In the genomic region with DNA sequence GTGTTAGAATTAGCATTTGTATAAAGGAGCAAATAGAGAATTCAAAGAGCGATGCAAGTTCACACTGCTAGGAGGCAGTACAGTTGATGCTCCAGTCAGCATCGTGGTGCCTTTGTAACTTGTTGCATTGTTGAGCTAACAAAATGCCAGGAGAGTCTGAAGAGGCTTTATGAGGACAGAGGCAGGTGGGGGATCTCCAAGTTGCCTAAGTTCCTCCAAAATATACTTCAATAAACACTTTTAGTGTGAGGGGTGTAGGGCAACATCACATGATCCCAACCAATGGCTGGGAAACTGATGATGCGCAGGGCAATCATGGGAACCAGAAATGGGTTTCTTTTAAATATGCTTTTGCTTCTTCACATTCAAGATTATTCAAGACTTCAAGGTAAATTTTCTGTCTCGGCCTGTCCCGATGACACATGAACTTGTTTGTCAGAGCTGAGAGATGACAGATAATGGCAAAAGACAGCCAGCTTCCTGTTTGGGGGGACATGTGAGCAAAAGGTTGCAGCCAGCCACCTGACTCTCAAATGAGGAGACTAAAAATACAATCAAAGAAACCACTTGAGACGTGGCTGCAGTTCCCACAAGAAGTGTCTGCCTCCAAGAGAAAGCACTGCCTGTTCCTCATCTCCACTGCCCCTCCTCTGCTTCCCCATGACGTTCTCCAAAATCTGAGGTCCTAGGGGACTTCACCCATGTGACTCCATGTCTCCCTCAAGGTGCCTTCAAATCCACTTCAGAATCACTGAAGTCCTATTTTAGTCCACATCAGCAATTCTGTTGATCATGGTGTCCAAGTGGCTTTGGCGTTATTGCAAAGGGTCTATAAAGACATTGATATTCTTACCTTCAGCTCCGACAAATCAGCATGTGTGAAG, we compare ENCODE assay signal across 9 cellular contexts. TPM values are rescaled to one million over a fixed set of nuclear protein-coding genes. Genes with fewer than 3 reads are reported as not detected.
DNase-seq lines count a peak whose midpoint lies in the region; ATAC-seq and TF ChIP-seq lines count a peak whose summit lies in the region.
"Had no signal": no experiment of that assay in that cellular context is flagged by ENCODE, and none has a peak within 500 bp of the region (broad histone marks: within the 10 kb centered on the region; RNA-seq: fewer than 3 reads in every experiment).

No MANE protein-coding gene starts in this region.

- H3K23ac ChIP-seq in mesenchymal stem cell (ENCODE audit: low read length in 2 of 2), result no peak overlapping the region

- no peaks in the 10 kb centered on the region; the same call in 1 of the 2 replicates for H4K20me1 ChIP-seq in KMS-11 (ENCODE audit: insufficient read depth)

- no peak overlapping the region for H3K4me2 ChIP-seq in KMS-11
- no peak overlapping the region for H3K4me2 ChIP-seq in mesenchymal stem cell (ENCODE audit: low read length, poor library complexity, severe bottlenecking)

- H3K9me3 Mint-ChIP-seq in activated T-cell treated with anti-CD3 and anti-CD28 coated beads, Interleukin-2, amount 50 U/mL, for 24 hours, result no peaks in the 10 kb centered on the region
- H3K9me3 Mint-ChIP-seq: neural crest cell had no signal

- no peak overlapping the region for H2BK15ac ChIP-seq in mesenchymal stem cell (ENCODE audit: low read depth, poor library complexity, severe bottlenecking)

- peak; percentile 19; the same call in 1 of the 2 replicates for TF ChIP-seq CTCF in BE2C (IDR thresholded peaks at IDR 0.05; ENCODE audit: low read depth, low read length)
- TF ChIP-seq CTCF in KMS-11 (conservative IDR thresholded peaks at IDR 0.05; ENCODE audit: low read depth, low read length), result no peak

- H3K9ac ChIP-seq in KMS-11 (no peak overlapping the region), mesenchymal stem cell (ENCODE audit: low read length) (no peak overlapping the region)

- H3K27me3 Mint-ChIP-seq in activated T-cell treated with anti-CD3 and anti-CD28 coated beads, Interleukin-2, amount 50 U/mL, for 24 hours, result no peaks in the 10 kb centered on the region

- H3K4me1 Mint-ChIP-seq in activated T-cell treated with anti-CD3 and anti-CD28 coated beads, Interleukin-2, amount 50 U/mL, for 24 hours (ENCODE audit: low read depth), result peaks cover 81% of the 10 kb centered on the region

- WGBS in mesenchymal stem cell, result 82% methylated on average over 9 of the region's 9 CpGs

- no peak overlapping the region for H3K4ac ChIP-seq in mesenchymal stem cell (ENCODE audit: low read depth in 1 of 2, low read length in 2 of 2)

- H3K27ac Mint-ChIP-seq in activated T-cell treated with anti-CD3 and anti-CD28 coated beads, Interleukin-2, amount 50 U/mL, for 24 hours, result peak overlapping the region; percentile 93

- H3K14ac ChIP-seq in mesenchymal stem cell (ENCODE audit: low read length in 2 of 2), result no peak overlapping the region

- no peak overlapping the region for H2AK5ac ChIP-seq in mesenchymal stem cell (ENCODE audit: low read length, severe bottlenecking)

- no peak overlapping the region for H2BK5ac ChIP-seq in mesenchymal stem cell (ENCODE audit: low read depth, low read length, poor library complexity, severe bottlenecking)

- H4K8ac ChIP-seq in mesenchymal stem cell (ENCODE audit: low read length), result no peak overlapping the region

- no peak overlapping the region for H3K18ac ChIP-seq in mesenchymal stem cell (ENCODE audit: low read depth in 1 of 2, low read length in 2 of 2)

- H3K79me1 ChIP-seq in mesenchymal stem cell (replicated peaks; ENCODE audit: low read length, poor library complexity, severe bottlenecking), result no peaks in the 10 kb centered on the region

- H3K27ac ChIP-seq in KMS-11, result no peak overlapping the region
- no peak overlapping the region for H3K27ac ChIP-seq in mesenchymal stem cell (ENCODE audit: low read length, poor library complexity, severe bottlenecking)

- peaks cover 56% of the 10 kb centered on the region for H3K36me3 Mint-ChIP-seq in activated T-cell treated with anti-CD3 and anti-CD28 coated beads, Interleukin-2, amount 50 U/mL, for 24 hours (ENCODE audit: low read depth)

- H3K27me3 ChIP-seq in BE2C, result no peaks in the 10 kb centered on the region
- H3K27me3 ChIP-seq in KMS-11 (ENCODE audit: insufficient read depth, low read depth), result no peaks in the 10 kb centered on the region
- H3K27me3 ChIP-seq in mesenchymal stem cell (ENCODE audit: control insufficient read depth in 1 of 2, insufficient read depth in 1 of 2, low read length in 2 of 2), result peaks cover 33 to 51% of the 10 kb centered on the region in 2 experiments

- H3K79me2 ChIP-seq in KMS-11 (ENCODE audit: insufficient read depth, low read depth), result no peaks in the 10 kb centered on the region

- H3K36me3 ChIP-seq in BE2C (no peaks in the 10 kb centered on the region), KMS-11 (ENCODE audit: insufficient read depth) (no peaks in the 10 kb centered on the region), mesenchymal stem cell (ENCODE audit: control insufficient read depth in 1 of 2, insufficient read depth in 2 of 2, low read depth in 1 of 2, low read length in 2 of 2) (no peaks in the 10 kb centered on the region)

- DNase-seq in BE2C (no peak), mesenchymal stem cell (no peak), NCI-H82 (lab: John Stamatoyannopoulos, UW) (no peak), iPS-NIHi11 (ENCODE audit: low spot score) (no peak)
- peak; percentile 53 for DNase-seq in activated T-cell treated with anti-CD3 and anti-CD28 coated beads, Interleukin-2, amount 50 U/mL, for 24 hours
- peak in 2 of 3 donors; percentile 29 to 41 for DNase-seq in stimulated activated CD4-positive, alpha-beta T cell treated with anti-CD3 and anti-CD28 coated beads, Interleukin-12 subunit alpha, Interleukin-12 subunit beta, amount 100 ng/mL, for 48 hours (ENCODE audit: low read depth in 2 of 3, low spot score in 1 of 3)

- H2BK120ac ChIP-seq in mesenchymal stem cell (ENCODE audit: low read depth, low read length), result no peak overlapping the region

- H3K9me3 ChIP-seq in BE2C, result no peaks in the 10 kb centered on the region
- no peaks in the 10 kb centered on the region for H3K9me3 ChIP-seq in mesenchymal stem cell (ENCODE audit: control insufficient read depth, low read length)

- no peak overlapping the region for H2BK12ac ChIP-seq in mesenchymal stem cell (ENCODE audit: low read length in 2 of 2)

- no peak overlapping the region for H4K91ac ChIP-seq in mesenchymal stem cell (ENCODE audit: low read length)

- H3K4me3 ChIP-seq in BE2C (ENCODE audit: low read depth, low read length), result no peak overlapping the region
- no peak overlapping the region for H3K4me3 ChIP-seq in KMS-11 (IDR thresholded peaks at IDR 0.05; ENCODE audit: insufficient read depth, low read depth, low read length)
- no peak overlapping the region for H3K4me3 ChIP-seq in mesenchymal stem cell (ENCODE audit: insufficient read depth in 1 of 2, low read depth in 1 of 2, low read length in 2 of 2)

- peak; percentile 76 for ATAC-seq in GM21447 (IDR thresholded peaks at IDR 0.05; ENCODE audit: unreplicated experiment)

- peak overlapping the region; percentile 37 for H3K4me3 Mint-ChIP-seq in activated T-cell treated with anti-CD3 and anti-CD28 coated beads, Interleukin-2, amount 50 U/mL, for 24 hours
- H3K4me3 Mint-ChIP-seq: neural crest cell had no signal

- H2AFZ ChIP-seq in KMS-11 (ENCODE audit: low read depth), result 0 out of 2 replicates have a peak overlapping the region, but pooled peaks have one; percentile 1
- H2AFZ ChIP-seq in mesenchymal stem cell (ENCODE audit: low read depth, low read length), result no peak overlapping the region

- H3K4me1 ChIP-seq in BE2C, result no peaks in the 10 kb centered on the region
- H3K4me1 ChIP-seq in KMS-11 (ENCODE audit: low read depth, poor library complexity, severe bottlenecking), result peaks cover 14% of the 10 kb centered on the region
- H3K4me1 ChIP-seq in mesenchymal stem cell (ENCODE audit: control insufficient read depth, insufficient read depth, low read depth, low read length), result peaks cover 4% of the 10 kb centered on the region

RNA-seq across cellular contexts. Expression of a gene that starts 39.3 kb away (rescaled TPM):
- 0.57 TPM for polyA plus RNA-seq in BE2C (2012; ENCODE audit: insufficient read depth, insufficient read length, low read depth)
- 0.01 TPM for polyA plus RNA-seq in mesenchymal stem cell (2013, experiment 1 of 2)
- polyA plus RNA-seq in mesenchymal stem cell (2013, experiment 2 of 2), result 0.01 TPM

Comparison
In these comparisons a context has a peak if more than half of its experiments do, and no peak if none do; other contexts are left out.
1. DNase-seq: peak in activated T-cell treated with anti-CD3 and anti-CD28 coated beads, Interleukin-2, amount 50 U/mL, for 24 hours (single experiment) and stimulated activated CD4-positive, alpha-beta T cell treated with anti-CD3 and anti-CD28 coated beads, Interleukin-12 subunit alpha, Interleukin-12 subunit beta, amount 100 ng/mL, for 48 hours (2 of 3); none in BE2C (single experiment), mesenchymal stem cell (single experiment), NCI-H82 (single experiment) and iPS-NIHi11 (single experiment).